2 cellular contexts compared by ENCODE assay signal in the genomic region with DNA sequence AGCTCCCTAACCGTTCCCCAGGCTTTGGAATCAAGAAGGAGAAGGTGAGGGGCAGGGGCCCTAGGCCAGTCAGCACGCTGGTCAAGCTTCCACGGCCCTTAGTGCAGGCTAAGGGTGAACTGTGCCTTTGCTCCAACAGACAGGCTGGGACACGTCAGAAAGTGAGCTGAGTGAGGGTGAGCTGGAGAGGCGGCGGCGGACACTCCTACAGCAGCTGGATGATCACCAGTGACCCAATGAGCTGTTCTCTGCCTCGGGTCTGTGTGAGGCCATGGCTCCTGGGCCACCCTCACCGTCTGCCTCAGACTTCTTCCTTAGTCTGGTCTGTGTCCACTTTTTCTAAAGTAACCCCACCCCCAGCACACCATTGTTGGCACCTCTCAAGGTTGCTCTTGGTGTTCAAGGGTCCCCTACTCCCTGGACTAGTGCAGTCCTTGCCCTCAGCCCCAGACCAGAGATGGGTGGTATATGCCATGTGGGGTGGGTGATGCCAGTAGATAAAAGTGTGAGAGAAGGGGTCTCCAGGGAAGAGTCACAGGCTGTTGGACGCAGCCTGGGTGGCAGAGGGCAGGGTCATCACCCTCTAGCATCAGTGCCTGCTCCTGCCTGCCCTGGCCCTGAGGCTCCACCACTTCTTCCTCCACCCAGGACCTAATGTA.
TF ChIP-seq lines count a peak whose summit lies in the region.

No MANE protein-coding gene starts in this region.

TF ChIP-seq in SK-N-SH treated with all-trans-retinoic acid at 6 μM for 48 hours, 23 proteins besides CTCF, POLR2A, EP300 and RAD21 (continued from another document):
- no peak for TF ChIP-seq GLIS3 (CRISPR knock-in tag; IDR thresholded peaks at IDR 0.05)
- no peak for TF ChIP-seq ZFP30 (CRISPR knock-in tag; IDR thresholded peaks at IDR 0.05)
- TF ChIP-seq, protein P1, sequence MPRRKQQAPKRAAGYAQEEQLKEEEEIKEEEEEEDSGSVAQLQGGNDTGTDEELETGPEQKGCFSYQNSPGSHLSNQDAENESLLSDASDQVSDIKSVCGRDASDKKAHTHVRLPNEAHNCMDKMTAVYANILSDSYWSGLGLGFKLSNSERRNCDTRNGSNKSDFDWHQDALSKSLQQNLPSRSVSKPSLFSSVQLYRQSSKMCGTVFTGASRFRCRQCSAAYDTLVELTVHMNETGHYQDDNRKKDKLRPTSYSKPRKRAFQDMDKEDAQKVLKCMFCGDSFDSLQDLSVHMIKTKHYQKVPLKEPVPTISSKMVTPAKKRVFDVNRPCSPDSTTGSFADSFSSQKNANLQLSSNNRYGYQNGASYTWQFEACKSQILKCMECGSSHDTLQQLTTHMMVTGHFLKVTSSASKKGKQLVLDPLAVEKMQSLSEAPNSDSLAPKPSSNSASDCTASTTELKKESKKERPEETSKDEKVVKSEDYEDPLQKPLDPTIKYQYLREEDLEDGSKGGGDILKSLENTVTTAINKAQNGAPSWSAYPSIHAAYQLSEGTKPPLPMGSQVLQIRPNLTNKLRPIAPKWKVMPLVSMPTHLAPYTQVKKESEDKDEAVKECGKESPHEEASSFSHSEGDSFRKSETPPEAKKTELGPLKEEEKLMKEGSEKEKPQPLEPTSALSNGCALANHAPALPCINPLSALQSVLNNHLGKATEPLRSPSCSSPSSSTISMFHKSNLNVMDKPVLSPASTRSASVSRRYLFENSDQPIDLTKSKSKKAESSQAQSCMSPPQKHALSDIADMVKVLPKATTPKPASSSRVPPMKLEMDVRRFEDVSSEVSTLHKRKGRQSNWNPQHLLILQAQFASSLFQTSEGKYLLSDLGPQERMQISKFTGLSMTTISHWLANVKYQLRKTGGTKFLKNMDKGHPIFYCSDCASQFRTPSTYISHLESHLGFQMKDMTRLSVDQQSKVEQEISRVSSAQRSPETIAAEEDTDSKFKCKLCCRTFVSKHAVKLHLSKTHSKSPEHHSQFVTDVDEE (CRISPR knock-in tag; IDR thresholded peaks at IDR 0.05), result no peak
- no peak for TF ChIP-seq BACH2 (CRISPR knock-in tag; IDR thresholded peaks at IDR 0.05; ENCODE audit: borderline replicate concordance)
- no peak for TF ChIP-seq ZNF70 (CRISPR knock-in tag; IDR thresholded peaks at IDR 0.05)
- TF ChIP-seq, protein P2, sequence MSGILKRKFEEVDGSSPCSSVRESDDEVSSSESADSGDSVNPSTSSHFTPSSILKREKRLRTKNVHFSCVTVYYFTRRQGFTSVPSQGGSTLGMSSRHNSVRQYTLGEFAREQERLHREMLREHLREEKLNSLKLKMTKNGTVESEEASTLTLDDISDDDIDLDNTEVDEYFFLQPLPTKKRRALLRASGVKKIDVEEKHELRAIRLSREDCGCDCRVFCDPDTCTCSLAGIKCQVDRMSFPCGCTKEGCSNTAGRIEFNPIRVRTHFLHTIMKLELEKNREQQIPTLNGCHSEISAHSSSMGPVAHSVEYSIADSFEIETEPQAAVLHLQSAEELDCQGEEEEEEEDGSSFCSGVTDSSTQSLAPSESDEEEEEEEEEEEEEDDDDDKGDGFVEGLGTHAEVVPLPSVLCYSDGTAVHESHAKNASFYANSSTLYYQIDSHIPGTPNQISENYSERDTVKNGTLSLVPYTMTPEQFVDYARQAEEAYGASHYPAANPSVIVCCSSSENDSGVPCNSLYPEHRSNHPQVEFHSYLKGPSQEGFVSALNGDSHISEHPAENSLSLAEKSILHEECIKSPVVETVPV (CRISPR knock-in tag; IDR thresholded peaks at IDR 0.05), result no peak
- TF ChIP-seq, protein P3, sequence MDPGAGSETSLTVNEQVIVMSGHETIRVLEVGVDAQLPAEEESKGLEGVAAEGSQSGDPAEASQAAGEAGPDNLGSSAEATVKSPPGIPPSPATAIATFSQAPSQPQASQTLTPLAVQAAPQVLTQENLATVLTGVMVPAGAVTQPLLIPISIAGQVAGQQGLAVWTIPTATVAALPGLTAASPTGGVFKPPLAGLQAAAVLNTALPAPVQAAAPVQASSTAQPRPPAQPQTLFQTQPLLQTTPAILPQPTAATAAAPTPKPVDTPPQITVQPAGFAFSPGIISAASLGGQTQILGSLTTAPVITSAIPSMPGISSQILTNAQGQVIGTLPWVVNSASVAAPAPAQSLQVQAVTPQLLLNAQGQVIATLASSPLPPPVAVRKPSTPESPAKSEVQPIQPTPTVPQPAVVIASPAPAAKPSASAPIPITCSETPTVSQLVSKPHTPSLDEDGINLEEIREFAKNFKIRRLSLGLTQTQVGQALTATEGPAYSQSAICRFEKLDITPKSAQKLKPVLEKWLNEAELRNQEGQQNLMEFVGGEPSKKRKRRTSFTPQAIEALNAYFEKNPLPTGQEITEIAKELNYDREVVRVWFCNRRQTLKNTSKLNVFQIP (CRISPR knock-in tag; IDR thresholded peaks at IDR 0.05; ENCODE audit: borderline replicate concordance, low read depth), result no peak
- TF ChIP-seq, protein P4, sequence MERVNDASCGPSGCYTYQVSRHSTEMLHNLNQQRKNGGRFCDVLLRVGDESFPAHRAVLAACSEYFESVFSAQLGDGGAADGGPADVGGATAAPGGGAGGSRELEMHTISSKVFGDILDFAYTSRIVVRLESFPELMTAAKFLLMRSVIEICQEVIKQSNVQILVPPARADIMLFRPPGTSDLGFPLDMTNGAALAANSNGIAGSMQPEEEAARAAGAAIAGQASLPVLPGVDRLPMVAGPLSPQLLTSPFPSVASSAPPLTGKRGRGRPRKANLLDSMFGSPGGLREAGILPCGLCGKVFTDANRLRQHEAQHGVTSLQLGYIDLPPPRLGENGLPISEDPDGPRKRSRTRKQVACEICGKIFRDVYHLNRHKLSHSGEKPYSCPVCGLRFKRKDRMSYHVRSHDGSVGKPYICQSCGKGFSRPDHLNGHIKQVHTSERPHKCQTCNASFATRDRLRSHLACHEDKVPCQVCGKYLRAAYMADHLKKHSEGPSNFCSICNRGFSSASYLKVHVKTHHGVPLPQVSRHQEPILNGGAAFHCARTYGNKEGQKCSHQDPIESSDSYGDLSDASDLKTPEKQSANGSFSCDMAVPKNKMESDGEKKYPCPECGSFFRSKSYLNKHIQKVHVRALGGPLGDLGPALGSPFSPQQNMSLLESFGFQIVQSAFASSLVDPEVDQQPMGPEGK (CRISPR knock-in tag; IDR thresholded peaks at IDR 0.05; ENCODE audit: borderline replicate concordance), result no peak
- TF ChIP-seq ISL1 (CRISPR knock-in tag; IDR thresholded peaks at IDR 0.05), result no peak
- TF ChIP-seq, protein P5, sequence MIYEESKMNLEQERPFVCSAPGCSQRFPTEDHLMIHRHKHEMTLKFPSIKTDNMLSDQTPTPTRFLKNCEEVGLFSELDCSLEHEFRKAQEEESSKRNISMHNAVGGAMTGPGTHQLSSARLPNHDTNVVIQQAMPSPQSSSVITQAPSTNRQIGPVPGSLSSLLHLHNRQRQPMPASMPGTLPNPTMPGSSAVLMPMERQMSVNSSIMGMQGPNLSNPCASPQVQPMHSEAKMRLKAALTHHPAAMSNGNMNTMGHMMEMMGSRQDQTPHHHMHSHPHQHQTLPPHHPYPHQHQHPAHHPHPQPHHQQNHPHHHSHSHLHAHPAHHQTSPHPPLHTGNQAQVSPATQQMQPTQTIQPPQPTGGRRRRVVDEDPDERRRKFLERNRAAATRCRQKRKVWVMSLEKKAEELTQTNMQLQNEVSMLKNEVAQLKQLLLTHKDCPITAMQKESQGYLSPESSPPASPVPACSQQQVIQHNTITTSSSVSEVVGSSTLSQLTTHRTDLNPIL (CRISPR knock-in tag; IDR thresholded peaks at IDR 0.05; ENCODE audit: low read depth), result no peak
- no peak for TF ChIP-seq SNAI2 (CRISPR knock-in tag; IDR thresholded peaks at IDR 0.05)

TF ChIP-seq in SK-N-SH, 30 proteins besides CTCF, POLR2A, EP300 and RAD21:
- TF ChIP-seq, protein P6, sequence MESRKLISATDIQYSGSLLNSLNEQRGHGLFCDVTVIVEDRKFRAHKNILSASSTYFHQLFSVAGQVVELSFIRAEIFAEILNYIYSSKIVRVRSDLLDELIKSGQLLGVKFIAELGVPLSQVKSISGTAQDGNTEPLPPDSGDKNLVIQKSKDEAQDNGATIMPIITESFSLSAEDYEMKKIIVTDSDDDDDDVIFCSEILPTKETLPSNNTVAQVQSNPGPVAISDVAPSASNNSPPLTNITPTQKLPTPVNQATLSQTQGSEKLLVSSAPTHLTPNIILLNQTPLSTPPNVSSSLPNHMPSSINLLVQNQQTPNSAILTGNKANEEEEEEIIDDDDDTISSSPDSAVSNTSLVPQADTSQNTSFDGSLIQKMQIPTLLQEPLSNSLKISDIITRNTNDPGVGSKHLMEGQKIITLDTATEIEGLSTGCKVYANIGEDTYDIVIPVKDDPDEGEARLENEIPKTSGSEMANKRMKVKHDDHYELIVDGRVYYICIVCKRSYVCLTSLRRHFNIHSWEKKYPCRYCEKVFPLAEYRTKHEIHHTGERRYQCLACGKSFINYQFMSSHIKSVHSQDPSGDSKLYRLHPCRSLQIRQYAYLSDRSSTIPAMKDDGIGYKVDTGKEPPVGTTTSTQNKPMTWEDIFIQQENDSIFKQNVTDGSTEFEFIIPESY (IDR thresholded peaks at IDR 0.05; ENCODE audit: borderline replicate concordance, low read depth), result no peak
- TF ChIP-seq GABPA (IDR thresholded peaks at IDR 0.05; ENCODE audit: low read depth), result no peak
- no peak for TF ChIP-seq NRF1 (IDR thresholded peaks at IDR 0.05; ENCODE audit: low read depth, low read length)
- no peak for TF ChIP-seq POLR2AphosphoS5 (IDR thresholded peaks at IDR 0.05; ENCODE audit: low read depth, low read length)
- TF ChIP-seq, protein P7, sequence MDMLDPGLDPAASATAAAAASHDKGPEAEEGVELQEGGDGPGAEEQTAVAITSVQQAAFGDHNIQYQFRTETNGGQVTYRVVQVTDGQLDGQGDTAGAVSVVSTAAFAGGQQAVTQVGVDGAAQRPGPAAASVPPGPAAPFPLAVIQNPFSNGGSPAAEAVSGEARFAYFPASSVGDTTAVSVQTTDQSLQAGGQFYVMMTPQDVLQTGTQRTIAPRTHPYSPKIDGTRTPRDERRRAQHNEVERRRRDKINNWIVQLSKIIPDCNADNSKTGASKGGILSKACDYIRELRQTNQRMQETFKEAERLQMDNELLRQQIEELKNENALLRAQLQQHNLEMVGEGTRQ (IDR thresholded peaks at IDR 0.05; ENCODE audit: borderline replicate concordance, low read depth, low read length), result no peak
- no peak for TF ChIP-seq MEF2A (IDR thresholded peaks at IDR 0.05; ENCODE audit: borderline replicate concordance, low read depth)
- no peak for TF ChIP-seq TCF12 (IDR thresholded peaks at IDR 0.05)
- TF ChIP-seq GATA2 (CRISPR knock-in tag; IDR thresholded peaks at IDR 0.05), result no peak
- TF ChIP-seq, protein P8, sequence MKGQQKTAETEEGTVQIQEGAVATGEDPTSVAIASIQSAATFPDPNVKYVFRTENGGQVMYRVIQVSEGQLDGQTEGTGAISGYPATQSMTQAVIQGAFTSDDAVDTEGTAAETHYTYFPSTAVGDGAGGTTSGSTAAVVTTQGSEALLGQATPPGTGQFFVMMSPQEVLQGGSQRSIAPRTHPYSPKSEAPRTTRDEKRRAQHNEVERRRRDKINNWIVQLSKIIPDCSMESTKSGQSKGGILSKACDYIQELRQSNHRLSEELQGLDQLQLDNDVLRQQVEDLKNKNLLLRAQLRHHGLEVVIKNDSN (IDR thresholded peaks at IDR 0.05; ENCODE audit: borderline replicate concordance, low read depth), result no peak
- no peak for TF ChIP-seq CHD2 (IDR thresholded peaks at IDR 0.05; ENCODE audit: low read length, partially characterized antibody)
